1 cellular context compared by ENCODE assay signal in the genomic region with DNA sequence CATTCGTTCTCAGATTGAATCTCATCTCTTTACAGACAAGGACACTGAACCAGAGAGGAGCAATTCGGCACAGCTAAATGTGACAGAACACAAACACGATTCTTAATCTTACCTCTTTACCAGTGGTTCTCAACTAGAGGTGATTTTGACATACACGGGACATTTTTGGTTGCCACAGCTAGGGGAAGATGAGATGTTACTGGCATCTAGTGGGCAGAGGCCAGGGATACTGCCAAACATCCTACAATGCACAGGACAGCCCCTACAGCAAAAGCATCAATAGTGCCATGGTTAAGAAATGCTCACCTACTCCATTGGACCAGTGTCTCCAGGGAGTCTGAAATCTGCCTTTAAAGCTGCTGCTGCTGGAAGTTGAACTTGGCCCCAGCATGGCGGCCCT.
TF ChIP-seq lines count a peak whose summit lies in the region.

No MANE protein-coding gene starts in this region.

TF ChIP-seq in SK-N-SH treated with all-trans-retinoic acid at 6 μM for 48 hours, 23 proteins besides CTCF, POLR2A, EP300 and RAD21 (continued from another document):
- TF ChIP-seq, protein P1, sequence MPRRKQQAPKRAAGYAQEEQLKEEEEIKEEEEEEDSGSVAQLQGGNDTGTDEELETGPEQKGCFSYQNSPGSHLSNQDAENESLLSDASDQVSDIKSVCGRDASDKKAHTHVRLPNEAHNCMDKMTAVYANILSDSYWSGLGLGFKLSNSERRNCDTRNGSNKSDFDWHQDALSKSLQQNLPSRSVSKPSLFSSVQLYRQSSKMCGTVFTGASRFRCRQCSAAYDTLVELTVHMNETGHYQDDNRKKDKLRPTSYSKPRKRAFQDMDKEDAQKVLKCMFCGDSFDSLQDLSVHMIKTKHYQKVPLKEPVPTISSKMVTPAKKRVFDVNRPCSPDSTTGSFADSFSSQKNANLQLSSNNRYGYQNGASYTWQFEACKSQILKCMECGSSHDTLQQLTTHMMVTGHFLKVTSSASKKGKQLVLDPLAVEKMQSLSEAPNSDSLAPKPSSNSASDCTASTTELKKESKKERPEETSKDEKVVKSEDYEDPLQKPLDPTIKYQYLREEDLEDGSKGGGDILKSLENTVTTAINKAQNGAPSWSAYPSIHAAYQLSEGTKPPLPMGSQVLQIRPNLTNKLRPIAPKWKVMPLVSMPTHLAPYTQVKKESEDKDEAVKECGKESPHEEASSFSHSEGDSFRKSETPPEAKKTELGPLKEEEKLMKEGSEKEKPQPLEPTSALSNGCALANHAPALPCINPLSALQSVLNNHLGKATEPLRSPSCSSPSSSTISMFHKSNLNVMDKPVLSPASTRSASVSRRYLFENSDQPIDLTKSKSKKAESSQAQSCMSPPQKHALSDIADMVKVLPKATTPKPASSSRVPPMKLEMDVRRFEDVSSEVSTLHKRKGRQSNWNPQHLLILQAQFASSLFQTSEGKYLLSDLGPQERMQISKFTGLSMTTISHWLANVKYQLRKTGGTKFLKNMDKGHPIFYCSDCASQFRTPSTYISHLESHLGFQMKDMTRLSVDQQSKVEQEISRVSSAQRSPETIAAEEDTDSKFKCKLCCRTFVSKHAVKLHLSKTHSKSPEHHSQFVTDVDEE (CRISPR knock-in tag; IDR thresholded peaks at IDR 0.05) = no peak
